Comparison of ENCODE assay signal across 29 cellular contexts in genomic region chr4:56324011-56324610, GRCh38.
"Had no signal": no experiment of that assay in that cellular context is flagged by ENCODE, and none has a peak within 500 bp of the region (broad histone marks: within the 10 kb centered on the region; RNA-seq: fewer than 3 reads in every experiment).

No MANE protein-coding gene starts in this region.

- DNase-seq: activated B cell treated with CpG ODN at 0.5 μM for 24 hours; activated CD4-positive, alpha-beta T cell treated with anti-CD3 and anti-CD28 coated beads for 1 hour; activated CD4-positive, alpha-beta T cell treated with anti-CD3 and anti-CD28 coated beads, Interleukin-2, amount 50 U/mL, for 1 hour; activated CD8-positive, alpha-beta memory T cell treated with anti-CD3 and anti-CD28 coated beads, Interleukin-2, amount 50 U/mL, for 4 hours; activated CD8-positive, alpha-beta T cell treated with anti-CD3 and anti-CD28 coated beads for 36 hours; activated gamma-delta T cell treated with Interleukin-2 at 50 U/mL for 16 hours; activated naive CD4-positive, alpha-beta T cell treated with anti-CD3 and anti-CD28 coated beads, Interleukin-2, amount 10 ng/mL, durations not matched to agents 7 days and 5 days; activated naive CD8-positive, alpha-beta T cell treated with anti-CD3 and anti-CD28 coated beads for 36 hours; activated T-cell treated with anti-CD3 and anti-CD28 coated beads, Interleukin-2, amount 50 U/mL, for 72 hours; NCI-H1092; NCI-H1417; NCI-H2029; NCI-H2107; NCI-H2171 treated with DMSO at 0.1 percent for 48 hours; NCI-H345; NCI-H510A; NCI-H526 treated with DMSO at 0.1 percent for 48 hours; NCI-H82; OCI-M1; RPMI8226; T-cell; T-helper 2 cell; T1000 had no signal

- H3K27ac ChIP-seq: KMS-11, SK-N-MC had no signal

- H3K27ac Mint-ChIP-seq: activated B cell treated with CpG ODN at 0.5 μM for 24 hours; activated CD8-positive, alpha-beta T cell treated with anti-CD3 and anti-CD28 coated beads for 36 hours; activated naive CD4-positive, alpha-beta T cell treated with anti-CD3 and anti-CD28 coated beads, Interleukin-2, amount 10 ng/mL, durations not matched to agents 7 days and 5 days; activated naive CD8-positive, alpha-beta T cell treated with anti-CD3 and anti-CD28 coated beads for 36 hours; activated T-cell treated with anti-CD3 and anti-CD28 coated beads, Interleukin-2, amount 50 U/mL, for 72 hours; activated T-helper 2 cell treated with anti-CD3 and anti-CD28 coated beads, Interferon-gamma antibody, Interleukin-2, Interleukin-4, amounts not matched to agents 10 μg/mL and 5 μg/mL and 100 μg/mL, durations not matched to agents 14 hours and 24 hours and 36 hours; IgD-negative memory B cell; T-cell had no signal

- H3K4me3 ChIP-seq: SK-N-MC had no signal

- H3K4me2 ChIP-seq: KMS-11 had no signal

- H3K4me3 Mint-ChIP-seq: activated B cell treated with CpG ODN at 0.5 μM for 24 hours; activated CD8-positive, alpha-beta T cell treated with anti-CD3 and anti-CD28 coated beads for 36 hours; activated naive CD4-positive, alpha-beta T cell treated with anti-CD3 and anti-CD28 coated beads, Interleukin-2, amount 10 ng/mL, durations not matched to agents 7 days and 5 days; activated naive CD8-positive, alpha-beta T cell treated with anti-CD3 and anti-CD28 coated beads for 36 hours; activated T-cell treated with anti-CD3 and anti-CD28 coated beads, Interleukin-2, amount 50 U/mL, for 72 hours; IgD-negative memory B cell; T-cell had no signal

- H3K4me1 Mint-ChIP-seq: activated B cell treated with CpG ODN at 0.5 μM for 24 hours; activated naive CD4-positive, alpha-beta T cell treated with anti-CD3 and anti-CD28 coated beads, Interleukin-2, amount 10 ng/mL, durations not matched to agents 7 days and 5 days; IgD-negative memory B cell; T-cell had no signal

- H3K9ac ChIP-seq: KMS-11 had no signal

- H3K36me3 Mint-ChIP-seq: activated naive CD4-positive, alpha-beta T cell treated with anti-CD3 and anti-CD28 coated beads, Interleukin-2, amount 10 ng/mL, durations not matched to agents 7 days and 5 days; activated naive CD8-positive, alpha-beta T cell treated with anti-CD3 and anti-CD28 coated beads for 36 hours; T-cell had no signal

- ATAC-seq: activated CD8-positive, alpha-beta T cell treated with anti-CD3 and anti-CD28 coated beads for 36 hours; activated T-cell treated with anti-CD3 and anti-CD28 coated beads, Interleukin-2, amount 50 U/mL, for 72 hours; Panc1; Right ventricle myocardium inferior; T-cell had no signal

- H3K9me3 Mint-ChIP-seq: activated B cell treated with CpG ODN at 0.5 μM for 24 hours; activated CD8-positive, alpha-beta T cell treated with anti-CD3 and anti-CD28 coated beads for 36 hours; activated naive CD4-positive, alpha-beta T cell treated with anti-CD3 and anti-CD28 coated beads, Interleukin-2, amount 10 ng/mL, durations not matched to agents 7 days and 5 days; activated naive CD8-positive, alpha-beta T cell treated with anti-CD3 and anti-CD28 coated beads for 36 hours; activated T-cell treated with anti-CD3 and anti-CD28 coated beads, Interleukin-2, amount 50 U/mL, for 72 hours; activated T-helper 2 cell treated with anti-CD3 and anti-CD28 coated beads, Interferon-gamma antibody, Interleukin-2, Interleukin-4, amounts not matched to agents 10 μg/mL and 5 μg/mL and 100 μg/mL, durations not matched to agents 14 hours and 24 hours and 36 hours; IgD-negative memory B cell; T-cell had no signal

- H3K27me3 Mint-ChIP-seq: activated B cell treated with CpG ODN at 0.5 μM for 24 hours; activated CD8-positive, alpha-beta T cell treated with anti-CD3 and anti-CD28 coated beads for 36 hours; activated naive CD8-positive, alpha-beta T cell treated with anti-CD3 and anti-CD28 coated beads for 36 hours; IgD-negative memory B cell; T-cell had no signal
